ENCODE assay signal across 8 cellular contexts in the genomic region with DNA sequence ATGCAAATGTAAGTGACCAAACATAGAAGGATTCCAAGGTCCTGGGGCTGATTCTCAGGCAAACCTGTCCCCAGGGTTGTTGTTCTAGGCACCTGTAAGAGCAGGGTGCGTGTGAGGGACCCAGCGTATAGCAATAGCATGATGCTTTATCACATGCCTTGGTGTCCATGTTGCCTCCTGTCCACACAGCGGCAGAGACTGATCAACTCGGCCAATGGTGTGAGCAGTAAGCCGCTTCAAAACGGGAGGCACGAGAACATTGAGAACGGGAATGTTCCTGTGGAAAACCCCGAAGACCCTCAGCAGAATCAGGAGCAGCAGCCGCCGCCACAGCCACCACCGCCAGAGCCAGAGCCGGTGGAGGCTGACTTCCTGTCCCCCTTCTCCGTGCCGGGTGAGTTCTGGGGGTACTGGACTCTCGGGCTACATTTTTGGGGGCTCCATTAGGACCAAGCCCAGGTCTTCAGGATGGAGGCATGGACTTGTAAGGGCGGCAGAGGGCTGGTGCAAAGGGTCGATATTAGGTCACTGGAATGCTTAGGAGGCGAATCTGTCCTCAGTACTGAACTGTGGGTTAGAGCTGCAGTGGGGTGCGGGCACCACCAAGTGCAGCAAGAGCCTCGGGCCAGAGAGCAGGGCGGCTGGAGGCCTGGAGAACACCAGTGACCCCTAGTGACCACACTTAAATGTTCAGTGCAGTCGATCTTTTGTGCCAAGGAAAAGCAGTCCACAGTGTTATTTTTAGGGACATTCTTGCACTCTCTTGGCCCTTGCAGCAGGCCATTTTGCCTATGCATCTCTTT. TPM values are rescaled to one million over a fixed set of nuclear protein-coding genes. Genes with fewer than 3 reads are reported as not detected.
A peak's percentile ranks its signal among the peaks of the same experiment; 100 is the strongest.
DNase-seq lines count a peak whose midpoint lies in the region; ATAC-seq and TF ChIP-seq lines count a peak whose summit lies in the region.

No MANE protein-coding gene starts in this region.

- TF ChIP-seq POLR2A in Peyer's patch (IDR thresholded peaks at IDR 0.05) = no peak

- H3K27ac Mint-ChIP-seq in effector memory CD8-positive, alpha-beta T cell = peak overlapping the region in 1 of 2 donors; percentile 19

- no peak for ATAC-seq in HG03095 (IDR thresholded peaks at IDR 0.05; ENCODE audit: unreplicated experiment)
- no peak for ATAC-seq in effector memory CD8-positive, alpha-beta T cell (replicated peaks)

- H3K36me3 ChIP-seq in HEK293 (ENCODE audit: control insufficient read depth in 2 of 2, insufficient read depth in 1 of 2, low read length in 2 of 2) (no peaks in the 10 kb centered on the region), Peyer's patch (no peaks in the 10 kb centered on the region)

- no peak overlapping the region for H3K4me3 Mint-ChIP-seq in effector memory CD8-positive, alpha-beta T cell

- peak; percentile 70 for DNase-seq in Daoy (ENCODE audit: low read depth)
- DNase-seq in Peyer's patch = peak in 2 of 3 donors; percentile 28 to 62
- peak; percentile 47 to 75 for DNase-seq in dermis microvascular lymphatic vessel endothelial cell (ENCODE audit: low read depth in 2 of 2)
- DNase-seq in lung microvascular endothelial cell (ENCODE audit: low read depth in 2 of 2) = peak; percentile 80 to 85
- DNase-seq in hippocampal formation (lab: John Stamatoyannopoulos, UW) = no peak
- no peak for DNase-seq in effector memory CD8-positive, alpha-beta T cell

- no peak overlapping the region for H3K27ac ChIP-seq in HEK293 (ENCODE audit: extremely low read depth, low read depth, low read length)
- H3K27ac ChIP-seq in Peyer's patch = no peak overlapping the region

- no peak overlapping the region for H3K4me3 ChIP-seq in HEK293 (ENCODE audit: low read depth, low read length)
- H3K4me3 ChIP-seq in Peyer's patch = no peak overlapping the region

- H3K27me3 Mint-ChIP-seq in effector memory CD8-positive, alpha-beta T cell = no peaks in the 10 kb centered on the region

- H3K4me1 ChIP-seq in HEK293 (ENCODE audit: control insufficient read depth, insufficient read depth, low read length) (no peaks in the 10 kb centered on the region), Peyer's patch (no peaks in the 10 kb centered on the region)

- peaks cover 10% of the 10 kb centered on the region in 2 donors for H3K4me1 Mint-ChIP-seq in effector memory CD8-positive, alpha-beta T cell (ENCODE audit: low read depth in 2 of 2)

- H3K9me3 ChIP-seq in HEK293 (ENCODE audit: control insufficient read depth, insufficient read depth, low read depth, low read length) (no peaks in the 10 kb centered on the region), Peyer's patch (no peaks in the 10 kb centered on the region)

- H3K27me3 ChIP-seq in Peyer's patch = no peaks in the 10 kb centered on the region

- POLR2A ChIA-PET in HEK293 (lab: Yijun Ruan, JAX) = no interaction called here

- TF ChIP-seq CTCF in HEK293 (tag by site-specific recombination; IDR thresholded peaks at IDR 0.05) (peak; percentile 55), Peyer's patch (IDR thresholded peaks at IDR 0.05) (peak in 5 of 6 experiments; percentile 36 to 59 (median 53))

- no peaks in the 10 kb centered on the region for H3K9me3 Mint-ChIP-seq in effector memory CD8-positive, alpha-beta T cell

- CTCF ChIA-PET in HEK293 (lab: Yijun Ruan, JAX) = interaction anchor here (0.6 to 0.9 kb wide), 4 partner anchors 286 to 452 kb away, joined by 3 read pairs; no protein-coding TSS in a partner anchor

- H3K36me3 Mint-ChIP-seq in effector memory CD8-positive, alpha-beta T cell (ENCODE audit: insufficient read depth) = no peaks in the 10 kb centered on the region

TF ChIP-seq in HEK293, 187 proteins besides CTCF, POLR2A, EP300 and RAD21:
- TF ChIP-seq ZNF423 (tag by site-specific recombination; IDR thresholded peaks at IDR 0.05) (no peak), ZNF654 (tag by site-specific recombination; IDR thresholded peaks at IDR 0.05; ENCODE audit: low read depth) (peak; percentile 55)

RNA-seq across cellular contexts. Expression of gene RIN3, which starts 57.2 kb away (rescaled TPM):
- total RNA-seq in Daoy (2014; rRNA removed; shearing (Covaris generic)) = 0.86 and 1.8 TPM in 2 replicates
- total RNA-seq in Peyer's patch (10 to 100 TPM; 15.4 to 53.6 (median 39.7) TPM), dermis microvascular lymphatic vessel endothelial cell (4.1 and 6.6 TPM in 2 replicates), lung microvascular endothelial cell (3.7 and 4.4 TPM in 2 replicates)

Comparison
In these comparisons a context has a peak if more than half of its experiments do, and no peak if none do; other contexts are left out.
1. DNase-seq: peak in Daoy (single experiment), Peyer's patch (2 of 3), dermis microvascular lymphatic vessel endothelial cell (2 of 2) and lung microvascular endothelial cell (2 of 2); none in hippocampal formation (0 of 2) and effector memory CD8-positive, alpha-beta T cell (0 of 3).